ENCODE assay signal across 8 cellular contexts in genomic region chr7:32890010-32890552, GRCh38. TPM values are rescaled to one million over a fixed set of nuclear protein-coding genes. Genes with fewer than 3 reads are reported as not detected.
A peak's percentile ranks its signal among the peaks of the same experiment; 100 is the strongest.
DNase-seq lines count a peak whose midpoint lies in the region; FAIRE-seq and TF ChIP-seq lines count a peak whose summit lies in the region.

No MANE protein-coding gene starts in this region.

- H3K36me3 ChIP-seq in A673 (ENCODE audit: insufficient read depth, low read length, poor library complexity, severe bottlenecking) (no peaks in the 10 kb centered on the region), esophagus squamous epithelium (no peaks in the 10 kb centered on the region), ovary (no peaks in the 10 kb centered on the region)

- intact Hi-C loops in A673 (cut with micrococcal nuclease; ENCODE audit: unreplicated experiment) (loop anchor here (5.0 kb wide), 2 partner anchors 52 to 172 kb away; partner anchors contain the start of gene NT5C3A), esophagus squamous epithelium (cut with DNase I) (no loop called here), ovary (cut with DNase I) (loop anchor here in 1 of 4 donors (5.0 kb wide), 1 partner anchor 52 kb away; no protein-coding TSS in a partner anchor)

- POLR2A ChIA-PET in A673 (lab: Charles Lee; ENCODE audit: low non-redundant PET), result no interaction called here

- no TSS peak for BruUV-seq in A673 (replicated peaks; lab: Mats Ljungman, UMichigan)

- no peak for TF ChIP-seq CTCF in A673 (conservative IDR thresholded peaks at IDR 0.05; ENCODE audit: low read depth, low read length)
- TF ChIP-seq CTCF in esophagus squamous epithelium (IDR thresholded peaks at IDR 0.05), result no peak
- no peak for TF ChIP-seq CTCF in ovary (IDR thresholded peaks at IDR 0.05)

- H3K27me3 ChIP-seq in A673 (replicated peaks; ENCODE audit: insufficient read depth, low read depth, low read length, poor library complexity) (no peaks in the 10 kb centered on the region), esophagus squamous epithelium (no peaks in the 10 kb centered on the region), ovary (no peaks in the 10 kb centered on the region)

- H3K27ac ChIP-seq in A673 (ENCODE audit: low read depth, low read length, poor library complexity, severe bottlenecking) (peak overlapping the region; percentile 92), esophagus squamous epithelium (peak overlapping the region; percentile 97 to 100 (median 100)), ovary (peak overlapping the region; percentile 97 to 99)

- TF ChIP-seq POLR2A in esophagus squamous epithelium (IDR thresholded peaks at IDR 0.05) (no peak), ovary (IDR thresholded peaks at IDR 0.05) (no peak)

- H3K4me3 ChIP-seq in A673 (ENCODE audit: low read depth, low read length, poor library complexity, severe bottlenecking) (peak overlapping the region; percentile 81), esophagus squamous epithelium (peak overlapping the region; percentile 80 to 98 (median 92)), ovary (peak overlapping the region; percentile 87)

- no peak for FAIRE-seq in GM19239 (lab: Jason Lieb, UNC)

- DNase-seq in A673 (ENCODE audit: low spot score) (peak; percentile 17), GM03348 (ENCODE audit: low spot score) (peak; percentile 39), SW480 (ENCODE audit: low spot score) (peak; percentile 39), esophagus squamous epithelium (lab: John Stamatoyannopoulos, UW) (no peak), ovary (no peak), iPS-NIHi7 (ENCODE audit: extremely low spot score) (no peak), GM19239 (ENCODE audit: insufficient read length, low spot score) (no peak), NCI-H2081 treated with DMSO at 0.1 percent for 48 hours (lab: John Stamatoyannopoulos, UW) (no peak)

- WGBS in esophagus squamous epithelium, 2 donors, result 0 to 1% methylated on average over 7 of the region's 7 CpGs
- 1% methylated on average over 7 of the region's 7 CpGs for WGBS in ovary, 3 donors

- H3K9me3 ChIP-seq in A673 (ENCODE audit: low read depth, low read length, poor library complexity, severe bottlenecking), result no peaks in the 10 kb centered on the region
- H3K9me3 ChIP-seq in esophagus squamous epithelium, result no peaks in the 10 kb centered on the region
- no peaks in the 10 kb centered on the region for H3K9me3 ChIP-seq in ovary

- H3K4me1 ChIP-seq in A673 (ENCODE audit: insufficient read depth, low read length, poor library complexity, severe bottlenecking) (peaks cover 38% of the 10 kb centered on the region), esophagus squamous epithelium (peaks cover 7 to 67% (median 21%) of the 10 kb centered on the region in 3 donors), ovary (ENCODE audit: insufficient read depth) (peaks cover 6% of the 10 kb centered on the region)

- no peak for TF ChIP-seq EP300 in ovary (IDR thresholded peaks at IDR 0.05)

- CTCF ChIA-PET in A673 (lab: Charles Lee), result no interaction called here

RNA-seq across cellular contexts. Expression of gene KBTBD2, which starts 1.5 kb away (rescaled TPM):
- total RNA-seq in A673 (2021) (48.7 and 51.0 TPM in 2 replicates), esophagus squamous epithelium (10 to 100 TPM; 13.3 to 36.4 (median 23.8) TPM), ovary (10 to 100 TPM; 19.5 to 28.7 (median 23.6) TPM)
- 10 to 100 TPM; 18.5 to 30.8 TPM for polyA plus RNA-seq in ovary

Comparison
In these comparisons a context has a peak if more than half of its experiments do, and no peak if none do; other contexts are left out.
1. DNase-seq: peak in A673 (single experiment), GM03348 (single experiment) and SW480 (single experiment); none in esophagus squamous epithelium (single experiment), ovary (0 of 5), iPS-NIHi7 (single experiment), GM19239 (single experiment) and NCI-H2081 treated with DMSO at 0.1 percent for 48 hours (single experiment).
2. Peak in every context shown above with its lines, with median percentiles within 50 percentile points of each other: H3K27ac ChIP-seq and H3K4me3 ChIP-seq.